ENCODE assay signal across 19 cellular contexts in genomic region chr5:33583332-33583731, GRCh38.
"Had no signal": no experiment of that assay in that cellular context is flagged by ENCODE, and none has a peak within 500 bp of the region (broad histone marks: within the 10 kb centered on the region; RNA-seq: fewer than 3 reads in every experiment).

No MANE protein-coding gene starts in this region.

- H3K4me1 Mint-ChIP-seq: immature natural killer cell; memory B cell; mesothelial cell of epicardium; natural killer cell; neural crest cell; stimulated activated memory B cell treated with anti-CD40 and anti-IgM and Interleukin-4, amounts not matched to agents 10 μg/mL and 1 μg/mL and 100 μg/mL, for 72 hours had no signal

- H3K4me1 ChIP-seq: foreskin keratinocyte, left ventricle myocardium inferior, lower lobe of right lung, spleen, tibial artery, upper lobe of left lung, uterus had no signal

- H3K36me3 Mint-ChIP-seq: immature natural killer cell; memory B cell; mesothelial cell of epicardium; natural killer cell; stimulated activated memory B cell treated with anti-CD40 and anti-IgM and Interleukin-4, amounts not matched to agents 10 μg/mL and 1 μg/mL and 100 μg/mL, for 72 hours had no signal

- DNase-seq: effector memory CD8-positive, alpha-beta T cell; foreskin keratinocyte; immature natural killer cell; left ventricle myocardium inferior; lower lobe of right lung; natural killer cell; posterior cingulate gyrus; spleen; stimulated activated CD4-positive, alpha-beta T cell treated with anti-CD3 and anti-CD28 coated beads, Interleukin-15, amount 100 ng/mL, for 24 hours; stimulated activated CD4-positive, alpha-beta T cell treated with anti-CD3 and anti-CD28 coated beads, Interleukin-1b, Interleukin-23, amount 100 ng/mL, for 48 hours; stimulated activated CD4-positive, alpha-beta T cell treated with anti-CD3 and anti-CD28 coated beads, Interleukin-4, amount 100 ng/mL, for 24 hours; tibial artery; upper lobe of left lung; uterus had no signal

- H3K36me3 ChIP-seq: left ventricle myocardium inferior, lower lobe of right lung, spleen, upper lobe of left lung, uterus had no signal

- H3K9me3 Mint-ChIP-seq: effector memory CD8-positive, alpha-beta T cell; mesothelial cell of epicardium; neural crest cell had no signal

- H3K27ac Mint-ChIP-seq: effector memory CD8-positive, alpha-beta T cell; immature natural killer cell; memory B cell; mesothelial cell of epicardium; natural killer cell; stimulated activated memory B cell treated with anti-CD40 and anti-IgM and Interleukin-4, amounts not matched to agents 10 μg/mL and 1 μg/mL and 100 μg/mL, for 72 hours; stimulated activated naive CD8-positive, alpha-beta T cell treated with anti-CD3 and anti-CD28 coated beads, Interleukin-15, Interleukin-2, amounts not matched to agents 100 ng/mL and 50 ng/mL, for 24 hours had no signal

- H3K9me3 ChIP-seq: left ventricle myocardium inferior, lower lobe of right lung, tibial artery, upper lobe of left lung, uterus had no signal

- H3K4me3 Mint-ChIP-seq: effector memory CD8-positive, alpha-beta T cell; immature natural killer cell; memory B cell; mesothelial cell of epicardium; natural killer cell; neural crest cell; stimulated activated memory B cell treated with anti-CD40 and anti-IgM and Interleukin-4, amounts not matched to agents 10 μg/mL and 1 μg/mL and 100 μg/mL, for 72 hours; stimulated activated naive CD8-positive, alpha-beta T cell treated with anti-CD3 and anti-CD28 coated beads, Interleukin-15, Interleukin-2, amounts not matched to agents 100 ng/mL and 50 ng/mL, for 24 hours had no signal

- H3K27me3 Mint-ChIP-seq: stimulated activated memory B cell treated with anti-CD40 and anti-IgM and Interleukin-4, amounts not matched to agents 10 μg/mL and 1 μg/mL and 100 μg/mL, for 72 hours had no signal

- H3K27me3 ChIP-seq: foreskin keratinocyte, spleen, tibial artery, upper lobe of left lung, uterus had no signal

- H3K4me3 ChIP-seq: left ventricle myocardium inferior, lower lobe of right lung, spleen, tibial artery, upper lobe of left lung, uterus had no signal
